ENCODE assay signal across 8 cellular contexts in the genomic region with DNA sequence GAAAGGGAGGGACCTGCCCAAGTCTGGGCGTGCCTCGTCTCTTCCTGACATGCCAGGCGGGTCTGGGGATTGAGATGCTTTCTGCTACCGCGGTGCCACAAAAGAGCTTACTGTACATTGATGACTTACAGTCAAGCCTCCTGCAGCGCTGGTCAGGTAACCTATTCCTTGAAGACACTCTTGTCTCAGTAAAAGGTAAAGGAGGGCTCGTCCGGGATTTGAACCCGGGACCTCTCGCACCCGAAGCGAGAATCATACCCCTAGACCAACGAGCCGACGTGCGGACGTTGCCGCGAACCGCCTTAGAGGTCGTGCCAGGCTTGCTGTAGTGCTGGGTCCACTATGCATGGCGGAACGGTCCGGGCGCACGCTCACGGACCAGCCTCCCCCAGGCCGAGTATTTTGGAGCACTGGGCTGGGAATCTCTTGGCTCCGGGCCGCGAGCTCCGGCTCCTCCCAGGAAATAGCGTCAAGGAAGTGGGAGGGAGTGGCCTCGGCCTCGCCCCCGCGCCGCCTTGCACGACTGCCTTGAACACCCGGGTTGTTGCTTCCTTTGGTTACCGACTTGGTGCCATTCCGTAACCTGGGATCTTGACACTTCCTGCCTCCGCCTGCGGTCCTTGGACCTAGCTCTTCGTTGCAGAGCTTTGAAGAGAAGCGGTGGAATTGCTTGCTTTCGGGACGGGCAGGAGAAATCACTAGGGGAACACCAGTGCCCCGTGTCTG. TPM values are rescaled to one million over a fixed set of nuclear protein-coding genes. Genes with fewer than 3 reads are reported as not detected.
DNase-seq lines count a peak whose midpoint lies in the region; ATAC-seq and TF ChIP-seq lines count a peak whose summit lies in the region.

No MANE protein-coding gene starts in this region.

- no peak for TF ChIP-seq CTCF in BJ (IDR thresholded peaks at IDR 0.05; ENCODE audit: insufficient read depth, low read depth, low read length)
- TF ChIP-seq CTCF in lung (IDR thresholded peaks at IDR 0.05; ENCODE audit: control extremely low read depth, extremely low read depth), result no peak

- POLR2A ChIA-PET in BJ (lab: Charles Lee), result no interaction called here
- POLR2A ChIA-PET in activated CD4-positive, alpha-beta memory T cell treated with anti-CD3 and anti-CD28 coated beads, Interleukin-2, amount 10 ng/mL, durations not matched to agents 7 days and 5 days (lab: Charles Lee), result interaction anchor here (0.6 to 25.1 kb wide), 26 partner anchors 10 to 154 kb away, joined by 3 to 612 read pairs (median 8); a partner anchor contains a TSS

- H3K4me1 ChIP-seq in duodenal mucosa (ENCODE audit: control insufficient read depth in 1 of 2, insufficient read depth in 2 of 2, low read length in 2 of 2) (peaks cover 13 to 31% of the 10 kb centered on the region in 2 donors), lung (ENCODE audit: control insufficient read depth in 2 of 2, insufficient read depth in 2 of 2, low read length in 2 of 2) (peaks cover 2 to 4% of the 10 kb centered on the region in 2 donors)

- peaks cover 69% of the 10 kb centered on the region for H3K4me1 Mint-ChIP-seq in activated CD4-positive, alpha-beta memory T cell treated with anti-CD3 and anti-CD28 coated beads, Interleukin-2, amount 10 ng/mL, durations not matched to agents 7 days and 5 days

- DNase-seq in BJ (ENCODE audit: low read depth) (peak; percentile 68), GM19240 (ENCODE audit: insufficient read length, low spot score) (peak; percentile 24), NCI-H748 (lab: John Stamatoyannopoulos, UW; ENCODE audit: unreplicated experiment) (peak; percentile 90), lung (ENCODE audit: low spot score) (peak; percentile 94)
- DNase-seq in activated CD4-positive, alpha-beta memory T cell treated with anti-CD3 and anti-CD28 coated beads, Interleukin-2, amount 10 ng/mL, durations not matched to agents 7 days and 5 days, result peak; percentile 90
- peak; percentile 72 to 90 (median 76) for DNase-seq in stimulated activated CD4-positive, alpha-beta T cell treated with anti-CD3 and anti-CD28 coated beads, TNF-alpha, amount 100 ng/mL, for 1 hour (ENCODE audit: low read depth in 3 of 3, low spot score in 1 of 3)

- H3K9me3 Mint-ChIP-seq in activated CD4-positive, alpha-beta memory T cell treated with anti-CD3 and anti-CD28 coated beads, Interleukin-2, amount 10 ng/mL, durations not matched to agents 7 days and 5 days, result no peaks in the 10 kb centered on the region

- peaks cover 2% of the 10 kb centered on the region for H3K27me3 Mint-ChIP-seq in activated CD4-positive, alpha-beta memory T cell treated with anti-CD3 and anti-CD28 coated beads, Interleukin-2, amount 10 ng/mL, durations not matched to agents 7 days and 5 days

- H3K4me3 ChIP-seq in BJ (ENCODE audit: low read depth, low read length) (peak overlapping the region; percentile 53), duodenal mucosa (ENCODE audit: low read depth in 1 of 2, low read length in 2 of 2) (peak overlapping the region; percentile 85 to 90), lung (peak overlapping the region; percentile 14)

- WGBS in lung, 2 donors, result 0% methylated on average over 49 of the region's 49 CpGs

- H3K36me3 Mint-ChIP-seq in activated CD4-positive, alpha-beta memory T cell treated with anti-CD3 and anti-CD28 coated beads, Interleukin-2, amount 10 ng/mL, durations not matched to agents 7 days and 5 days (ENCODE audit: low read depth), result peaks cover 45% of the 10 kb centered on the region

- H3K36me3 ChIP-seq in BJ (ENCODE audit: control insufficient read depth, insufficient read depth, low read length) (peaks cover 2% of the 10 kb centered on the region), duodenal mucosa (ENCODE audit: control insufficient read depth in 1 of 2, insufficient read depth in 2 of 2, low read length in 2 of 2) (peaks cover 5 to 8% of the 10 kb centered on the region in 2 donors), lung (ENCODE audit: control insufficient read depth in 2 of 2, insufficient read depth in 2 of 2, low read length in 2 of 2) (peaks cover 0 to 6% of the 10 kb centered on the region in 2 donors)

- no peaks in the 10 kb centered on the region for H3K9me3 ChIP-seq in duodenal mucosa (ENCODE audit: control insufficient read depth in 1 of 2, low read length in 2 of 2)
- no peaks in the 10 kb centered on the region for H3K9me3 ChIP-seq in lung (ENCODE audit: control insufficient read depth in 2 of 2, insufficient read depth in 1 of 2, low read length in 1 of 2)

- ATAC-seq in HG03460 (IDR thresholded peaks at IDR 0.05; ENCODE audit: unreplicated experiment) (peak; percentile 39), lung (ENCODE audit: insufficient read depth, low FRiP score) (peak; percentile 70)

- H3K9ac ChIP-seq in duodenal mucosa (ENCODE audit: low read depth in 1 of 2, low read length in 2 of 2), result peak overlapping the region; percentile 83 to 89

- peak overlapping the region; percentile 99 for H3K27ac Mint-ChIP-seq in activated CD4-positive, alpha-beta memory T cell treated with anti-CD3 and anti-CD28 coated beads, Interleukin-2, amount 10 ng/mL, durations not matched to agents 7 days and 5 days

- H3K27me3 ChIP-seq in BJ (ENCODE audit: control insufficient read depth, insufficient read depth, low read length), result no peaks in the 10 kb centered on the region
- H3K27me3 ChIP-seq in duodenal mucosa (ENCODE audit: control insufficient read depth in 1 of 2, insufficient read depth in 2 of 2, low read length in 2 of 2), result no peaks in the 10 kb centered on the region
- no peaks in the 10 kb centered on the region for H3K27me3 ChIP-seq in lung (ENCODE audit: control insufficient read depth, insufficient read depth)

- H3K27ac ChIP-seq in duodenal mucosa (ENCODE audit: low read depth, low read length), result peak overlapping the region; percentile 97
- peak overlapping the region; percentile 96 to 98 for H3K27ac ChIP-seq in lung (ENCODE audit: low read depth in 1 of 2, low read length in 1 of 2)

- H3K4me3 Mint-ChIP-seq in activated CD4-positive, alpha-beta memory T cell treated with anti-CD3 and anti-CD28 coated beads, Interleukin-2, amount 10 ng/mL, durations not matched to agents 7 days and 5 days, result peak overlapping the region; percentile 95

- CTCF ChIA-PET in BJ (lab: Yijun Ruan, JAX), result interaction anchor here (1.1 to 4.8 kb wide), 8 partner anchors 29 to 103 kb away, joined by 4 to 21 read pairs (median 6); a partner anchor contains a TSS
- CTCF ChIA-PET in activated CD4-positive, alpha-beta memory T cell treated with anti-CD3 and anti-CD28 coated beads, Interleukin-2, amount 10 ng/mL, durations not matched to agents 7 days and 5 days (lab: Charles Lee), result interaction anchor here (0.7 to 4.1 kb wide), 15 partner anchors 12 to 161 kb away, joined by 3 to 52 read pairs (median 8); a partner anchor contains a TSS

RNA-seq across cellular contexts. Expression of a gene that starts 12.4 kb away (rescaled TPM):
- polyA plus RNA-seq in BJ (2011; rRNA removed) (13.4 and 26.1 TPM in 2 replicates), lung (1 to 10 TPM; 3.6 to 5.7 TPM)
- 16.9 and 28.3 TPM in 2 replicates for polyA minus RNA-seq in BJ (2011; rRNA and poly(A)+ RNA removed)
- total RNA-seq in activated CD4-positive, alpha-beta memory T cell treated with anti-CD3 and anti-CD28 coated beads, Interleukin-2, amount 10 ng/mL, durations not matched to agents 7 days and 5 days, result 100 to 1,000 TPM; 160 to 167 TPM
- 1 to 10 TPM; 2.1 to 3.9 TPM for total RNA-seq in lung

RNA-seq across cellular contexts. Expression of a gene that starts 25.1 kb away (rescaled TPM):
- polyA plus RNA-seq in BJ (2011; rRNA removed) (5.4 and 9.2 TPM in 2 replicates), lung (10 to 100 TPM; 19.1 to 26.5 TPM)
- 10.5 and 12.9 TPM in 2 replicates for polyA minus RNA-seq in BJ (2011; rRNA and poly(A)+ RNA removed)
- total RNA-seq in activated CD4-positive, alpha-beta memory T cell treated with anti-CD3 and anti-CD28 coated beads, Interleukin-2, amount 10 ng/mL, durations not matched to agents 7 days and 5 days, result 100 to 1,000 TPM; 116 to 120 TPM
- 10 to 100 TPM; 27.7 to 45.3 TPM for total RNA-seq in lung

RNA-seq across cellular contexts. Expression of a gene that starts 26.3 kb away (rescaled TPM):
- polyA plus RNA-seq in BJ (2011; rRNA removed), result 12.2 and 15.6 TPM in 2 replicates
- polyA minus RNA-seq in BJ (2011; rRNA and poly(A)+ RNA removed), result 18.9 and 23.6 TPM in 2 replicates
- total RNA-seq in activated CD4-positive, alpha-beta memory T cell treated with anti-CD3 and anti-CD28 coated beads, Interleukin-2, amount 10 ng/mL, durations not matched to agents 7 days and 5 days, result 10 to 100 TPM; 43.6 to 45.9 TPM
- total RNA-seq in lung, result 10 to 100 TPM; 20.1 to 47.6 TPM
- 10 to 100 TPM; 14.0 to 15.3 TPM for polyA plus RNA-seq in lung

RNA-seq across cellular contexts. Expression of a gene that starts 32.8 kb away (rescaled TPM):
- 3.0 and 4.5 TPM in 2 replicates for polyA plus RNA-seq in BJ (2011; rRNA removed)
- 2.8 and 3.4 TPM in 2 replicates for polyA minus RNA-seq in BJ (2011; rRNA and poly(A)+ RNA removed)
- 10 to 100 TPM; 16.3 to 17.0 TPM for total RNA-seq in activated CD4-positive, alpha-beta memory T cell treated with anti-CD3 and anti-CD28 coated beads, Interleukin-2, amount 10 ng/mL, durations not matched to agents 7 days and 5 days
- 10 to 100 TPM in 1 of 2 donors, 1 to 10 TPM in 1; 5.3 to 10.8 TPM for total RNA-seq in lung
- polyA plus RNA-seq in lung, result 10 to 100 TPM in 1 of 2 donors, 1 to 10 TPM in 1; 5.6 to 10.5 TPM

RNA-seq across cellular contexts. Expression of a gene that starts 46.6 kb away (rescaled TPM):
- polyA plus RNA-seq in BJ (2011; rRNA removed), result 13.6 and 14.5 TPM in 2 replicates
- polyA minus RNA-seq in BJ (2011; rRNA and poly(A)+ RNA removed), result 52.2 and 57.1 TPM in 2 replicates
- 10 to 100 TPM; 49.7 to 53.9 TPM for total RNA-seq in activated CD4-positive, alpha-beta memory T cell treated with anti-CD3 and anti-CD28 coated beads, Interleukin-2, amount 10 ng/mL, durations not matched to agents 7 days and 5 days
- 10 to 100 TPM; 24.4 to 33.1 TPM for total RNA-seq in lung
- 10 to 100 TPM; 13.2 to 19.0 TPM for polyA plus RNA-seq in lung

Comparison
In these comparisons a context has a peak if more than half of its experiments do, and no peak if none do; other contexts are left out.
1. Peak in every context shown above with its lines: DNase-seq, ATAC-seq, H3K4me3 ChIP-seq and H3K27ac ChIP-seq.
2. DNase-seq: peak in every context shown above with its lines; median percentile 94 in lung; 90 in NCI-H748; 90 in activated CD4-positive, alpha-beta memory T cell treated with anti-CD3 and anti-CD28 coated beads, Interleukin-2, amount 10 ng/mL, durations not matched to agents 7 days and 5 days; 76 in stimulated activated CD4-positive, alpha-beta T cell treated with anti-CD3 and anti-CD28 coated beads, TNF-alpha, amount 100 ng/mL, for 1 hour; 68 in BJ; 24 in GM19240.
3. H3K4me3 ChIP-seq: peak in every context shown above with its lines; median percentile 88 in duodenal mucosa; 53 in BJ; 14 in lung.
4. RNA of a gene that starts 12.4 kb away (total RNA-seq): 160 to 167 TPM in activated CD4-positive, alpha-beta memory T cell treated with anti-CD3 and anti-CD28 coated beads, Interleukin-2, amount 10 ng/mL, durations not matched to agents 7 days and 5 days; 2.1 to 3.9 TPM in lung; every median in the first group is over 10 times any median in the second.